Comparison of ENCODE assay signal across 21 cellular contexts in the genomic region with DNA sequence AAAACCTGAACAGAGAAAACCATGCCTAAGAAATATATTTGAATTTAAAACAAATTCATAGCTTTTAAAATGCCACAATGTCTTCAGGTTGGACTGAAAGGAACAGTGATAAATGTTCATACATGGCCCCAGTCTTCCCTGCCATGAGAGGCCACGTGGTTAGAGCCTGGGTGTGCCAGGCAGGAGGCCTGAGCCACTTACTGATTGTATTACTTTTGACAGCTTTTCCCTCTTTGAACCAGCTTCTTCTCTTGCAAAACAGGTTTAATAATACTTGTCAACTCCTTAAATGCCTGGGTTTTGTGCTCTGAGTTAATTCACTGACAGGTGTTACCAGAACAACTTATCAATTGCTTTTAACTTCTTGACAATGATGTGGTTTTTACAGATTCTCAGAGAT. TPM values are rescaled to one million over a fixed set of nuclear protein-coding genes. Genes with fewer than 3 reads are reported as not detected.
DNase-seq lines count a peak whose midpoint lies in the region; ATAC-seq, FAIRE-seq and TF ChIP-seq lines count a peak whose summit lies in the region.
"Had no signal": no experiment of that assay in that cellular context is flagged by ENCODE, and none has a peak within 500 bp of the region (broad histone marks: within the 10 kb centered on the region; RNA-seq: fewer than 3 reads in every experiment).

No MANE protein-coding gene starts in this region.

- peak; percentile 61 to 77 for ATAC-seq in lower lobe of right lung
- no peak for ATAC-seq in GM21619 (IDR thresholded peaks at IDR 0.05; ENCODE audit: unreplicated experiment)

- CTCF ChIA-PET in endothelial cell of umbilical vein (lab: Charles Lee): no interaction called here

- H2AFZ ChIP-seq in endothelial cell of umbilical vein (ENCODE audit: low read depth, low read length): peak overlapping the region; percentile 39

- FAIRE-seq in H54 (lab: Jason Lieb, UNC) (peak; percentile 71), endothelial cell of umbilical vein (lab: Jason Lieb, UNC) (no peak)
- FAIRE-seq: GM19239, RCC 7860 had no signal

- no peaks in the 10 kb centered on the region for H3K9me3 ChIP-seq in endothelial cell of umbilical vein (replicated peaks; ENCODE audit: control insufficient read depth, insufficient read depth, low read length)
- H3K9me3 ChIP-seq in lower lobe of right lung: no peaks in the 10 kb centered on the region
- H3K9me3 ChIP-seq: Caco-2, SJCRH30 had no signal

- H3K27me3 ChIP-seq in endothelial cell of umbilical vein (ENCODE audit: control insufficient read depth in 2 of 2, insufficient read depth in 2 of 2, low read length in 2 of 2): no peaks in the 10 kb centered on the region
- no peaks in the 10 kb centered on the region for H3K27me3 ChIP-seq in lower lobe of right lung (ENCODE audit: low read depth)
- H3K27me3 ChIP-seq: BLaER1, SJCRH30 had no signal

- dilution Hi-C loops in endothelial cell of umbilical vein (cut with MboI; ENCODE audit: extremely low pct_ligation_motif_present, low sequenced_read_pairs): no loop called here

- DNase-seq in H54 (ENCODE audit: insufficient read length, low spot score): no peak
- DNase-seq in NB4 (ENCODE audit: low read depth): peak; percentile 18
- DNase-seq in endothelial cell of umbilical vein (ENCODE audit: low read depth, low spot score): no peak
- peak; percentile 53 for DNase-seq in lower lobe of right lung
- DNase-seq in activated CD4-positive, alpha-beta T cell treated with anti-CD3 and anti-CD28 coated beads for 48 hours: no peak
- no peak for DNase-seq in iPS-NIHi7 (ENCODE audit: extremely low spot score)
- DNase-seq: Caco-2; CD4-positive, alpha-beta T cell; DMS153; GDM1; Kasumi-1; NCI-H1417; NCI-H1694 treated with DMSO at 0.1 percent for 48 hours; NCI-H2081 treated with DMSO at 0.1 percent for 48 hours; NCI-H345; NCI-H82; SJCRH30 had no signal

- H3K36me3 ChIP-seq in endothelial cell of umbilical vein (ENCODE audit: control insufficient read depth in 2 of 2, extremely low read depth in 1 of 2, insufficient read depth in 2 of 2, low read length in 2 of 2) (no peaks in the 10 kb centered on the region), lower lobe of right lung (no peaks in the 10 kb centered on the region)
- H3K36me3 ChIP-seq: BLaER1, SJCRH30 had no signal

- H3K4me1 ChIP-seq in endothelial cell of umbilical vein (ENCODE audit: control insufficient read depth, extremely low read depth, insufficient read depth, low read length): no peaks in the 10 kb centered on the region
- no peaks in the 10 kb centered on the region for H3K4me1 ChIP-seq in lower lobe of right lung
- H3K4me1 ChIP-seq: BLaER1, SJCRH30 had no signal

- no peak overlapping the region for H3K4me2 ChIP-seq in endothelial cell of umbilical vein (ENCODE audit: insufficient read depth, low read length)
- H3K4me2 ChIP-seq: BLaER1 had no signal

- BruUV-seq in endothelial cell of umbilical vein (replicated peaks; lab: Mats Ljungman, UMichigan): no TSS peak

- H3K27ac ChIP-seq in endothelial cell of umbilical vein (ENCODE audit: insufficient read depth, low read depth, low read length): no peak overlapping the region
- H3K27ac ChIP-seq in lower lobe of right lung: no peak overlapping the region
- H3K27ac ChIP-seq: BLaER1, SJCRH30 had no signal

- no peak overlapping the region for H3K9ac ChIP-seq in endothelial cell of umbilical vein (replicated peaks; ENCODE audit: extremely low read depth, insufficient read depth, low read length)
- H3K9ac ChIP-seq: BLaER1 had no signal

- H3K79me2 ChIP-seq in endothelial cell of umbilical vein (ENCODE audit: control insufficient read depth, insufficient read depth, low read length): no peaks in the 10 kb centered on the region

- TF ChIP-seq POLR2A in H54 (IDR thresholded peaks at IDR 0.05; ENCODE audit: low read depth, low read length) (no peak), NB4 (IDR thresholded peaks at IDR 0.05; ENCODE audit: extremely low read depth, insufficient read length) (no peak), endothelial cell of umbilical vein (IDR thresholded peaks at IDR 0.05; ENCODE audit: low read depth, low read length) (no peak)

- H3K4me3 ChIP-seq in NB4 (ENCODE audit: low read depth, low read length) (no peak overlapping the region), endothelial cell of umbilical vein (replicated peaks in 1 of 3; ENCODE audit: insufficient read depth in 1 of 3, low read depth in 1 of 3, low read length in 3 of 3) (no peak overlapping the region), lower lobe of right lung (no peak overlapping the region)
- H3K4me3 ChIP-seq: BLaER1, SJCRH30 had no signal

- no peaks in the 10 kb centered on the region for H3K9me1 ChIP-seq in endothelial cell of umbilical vein (replicated peaks; ENCODE audit: control insufficient read depth, extremely low read depth, insufficient read depth, low read length)

- TF ChIP-seq CTCF in NB4 (IDR thresholded peaks at IDR 0.05; ENCODE audit: low read depth, low read length): no peak
- no peak for TF ChIP-seq CTCF in endothelial cell of umbilical vein (IDR thresholded peaks at IDR 0.05; ENCODE audit: extremely low read depth in 1 of 2, insufficient read depth in 1 of 2, low read depth in 1 of 2, low read length in 2 of 2)
- no peak for TF ChIP-seq CTCF in lower lobe of right lung (IDR thresholded peaks at IDR 0.05)

- H4K20me1 ChIP-seq in endothelial cell of umbilical vein (replicated peaks; ENCODE audit: control insufficient read depth, extremely low read depth, insufficient read depth, low read length): no peaks in the 10 kb centered on the region
- H4K20me1 ChIP-seq: BLaER1 had no signal

- POLR2A ChIA-PET in endothelial cell of umbilical vein (lab: Charles Lee): no interaction called here

- intact Hi-C loops in endothelial cell of umbilical vein (cut with micrococcal nuclease): no loop called here
- intact Hi-C loops in lower lobe of right lung (cut with DNase I): no loop called here

TF ChIP-seq in endothelial cell of umbilical vein, 7 proteins besides CTCF, POLR2A, EP300 and RAD21:
- no peak for TF ChIP-seq FOS (IDR thresholded peaks at IDR 0.05; ENCODE audit: borderline replicate concordance, insufficient read depth, low read length)
- TF ChIP-seq JUN (IDR thresholded peaks at IDR 0.05; ENCODE audit: borderline replicate concordance, insufficient read depth, insufficient read length, low read depth): no peak
- no peak for TF ChIP-seq GATA2 (IDR thresholded peaks at IDR 0.05; ENCODE audit: insufficient read depth, insufficient read length, low read depth, low read length)
- no peak for TF ChIP-seq MYC (IDR thresholded peaks at IDR 0.05; ENCODE audit: low read depth, low read length)
- TF ChIP-seq, protein P1, sequence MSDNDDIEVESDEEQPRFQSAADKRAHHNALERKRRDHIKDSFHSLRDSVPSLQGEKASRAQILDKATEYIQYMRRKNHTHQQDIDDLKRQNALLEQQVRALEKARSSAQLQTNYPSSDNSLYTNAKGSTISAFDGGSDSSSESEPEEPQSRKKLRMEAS (IDR thresholded peaks at IDR 0.05; ENCODE audit: insufficient read depth, insufficient read length): no peak
- TF ChIP-seq POLR2AphosphoS5 (IDR thresholded peaks at IDR 0.05; ENCODE audit: insufficient read depth, low read depth, low read length): no peak
- no peak for TF ChIP-seq EZH2 (IDR thresholded peaks at IDR 0.05; ENCODE audit: borderline replicate concordance, low read depth, low read length, severe bottlenecking)
TF ChIP-seq in endothelial cell of umbilical vein: peak in this region for 0.

RNA-seq across cellular contexts. Expression of gene RBKS, which starts 27.0 kb away (rescaled TPM):
- total RNA-seq in endothelial cell of umbilical vein (0.64 and 0.74 TPM in 2 replicates), lower lobe of right lung (2.2 TPM)
- polyA plus RNA-seq in endothelial cell of umbilical vein: 1.0 and 1.8 TPM in 2 replicates
- 1.8 and 2.5 TPM in 2 replicates for polyA plus RNA-seq in endothelial cell of umbilical vein (2011; cell fraction: cytosol; rRNA removed)
- polyA plus RNA-seq in endothelial cell of umbilical vein (2011; cell fraction: nucleus; rRNA removed): 3.7 and 6.9 TPM in 2 replicates
- polyA plus RNA-seq in endothelial cell of umbilical vein (2012): 1.2 and 2.6 TPM in 2 replicates
- polyA minus RNA-seq in endothelial cell of umbilical vein: 2.3 and 2.4 TPM in 2 replicates
- 1.0 TPM for polyA minus RNA-seq in endothelial cell of umbilical vein (2011; cell fraction: cytosol; rRNA and poly(A)+ RNA removed)
- polyA minus RNA-seq in endothelial cell of umbilical vein (2011; cell fraction: nucleus; rRNA and poly(A)+ RNA removed): 3.4 and 11.9 TPM in 2 replicates

RNA-seq across cellular contexts. Expression of gene BABAM2, which starts 27.4 kb away (rescaled TPM):
- 26.9 and 27.6 TPM in 2 replicates for total RNA-seq in endothelial cell of umbilical vein
- polyA plus RNA-seq in endothelial cell of umbilical vein: 19.5 and 19.9 TPM in 2 replicates
- 25.2 and 25.8 TPM in 2 replicates for polyA plus RNA-seq in endothelial cell of umbilical vein (2011; cell fraction: cytosol; rRNA removed)
- 17.6 and 25.9 TPM in 2 replicates for polyA plus RNA-seq in endothelial cell of umbilical vein (2011; cell fraction: nucleus; rRNA removed)
- 29.0 and 29.7 TPM in 2 replicates for polyA plus RNA-seq in endothelial cell of umbilical vein (2012)
- 24.4 and 28.1 TPM in 2 replicates for polyA minus RNA-seq in endothelial cell of umbilical vein
- polyA minus RNA-seq in endothelial cell of umbilical vein (2011; cell fraction: cytosol; rRNA and poly(A)+ RNA removed): 19.0 TPM
- polyA minus RNA-seq in endothelial cell of umbilical vein (2011; cell fraction: nucleus; rRNA and poly(A)+ RNA removed): 95.1 and 121 TPM in 2 replicates
- 39.5 TPM for total RNA-seq in lower lobe of right lung

Comparison
In these comparisons a context has a peak if more than half of its experiments do, and no peak if none do; other contexts are left out.
1. DNase-seq: peak in NB4 (single experiment) and lower lobe of right lung (single experiment); none in H54 (single experiment), endothelial cell of umbilical vein (single experiment), activated CD4-positive, alpha-beta T cell treated with anti-CD3 and anti-CD28 coated beads for 48 hours (single experiment) and iPS-NIHi7 (single experiment).